7 cellular contexts compared by ENCODE assay signal in the genomic region with DNA sequence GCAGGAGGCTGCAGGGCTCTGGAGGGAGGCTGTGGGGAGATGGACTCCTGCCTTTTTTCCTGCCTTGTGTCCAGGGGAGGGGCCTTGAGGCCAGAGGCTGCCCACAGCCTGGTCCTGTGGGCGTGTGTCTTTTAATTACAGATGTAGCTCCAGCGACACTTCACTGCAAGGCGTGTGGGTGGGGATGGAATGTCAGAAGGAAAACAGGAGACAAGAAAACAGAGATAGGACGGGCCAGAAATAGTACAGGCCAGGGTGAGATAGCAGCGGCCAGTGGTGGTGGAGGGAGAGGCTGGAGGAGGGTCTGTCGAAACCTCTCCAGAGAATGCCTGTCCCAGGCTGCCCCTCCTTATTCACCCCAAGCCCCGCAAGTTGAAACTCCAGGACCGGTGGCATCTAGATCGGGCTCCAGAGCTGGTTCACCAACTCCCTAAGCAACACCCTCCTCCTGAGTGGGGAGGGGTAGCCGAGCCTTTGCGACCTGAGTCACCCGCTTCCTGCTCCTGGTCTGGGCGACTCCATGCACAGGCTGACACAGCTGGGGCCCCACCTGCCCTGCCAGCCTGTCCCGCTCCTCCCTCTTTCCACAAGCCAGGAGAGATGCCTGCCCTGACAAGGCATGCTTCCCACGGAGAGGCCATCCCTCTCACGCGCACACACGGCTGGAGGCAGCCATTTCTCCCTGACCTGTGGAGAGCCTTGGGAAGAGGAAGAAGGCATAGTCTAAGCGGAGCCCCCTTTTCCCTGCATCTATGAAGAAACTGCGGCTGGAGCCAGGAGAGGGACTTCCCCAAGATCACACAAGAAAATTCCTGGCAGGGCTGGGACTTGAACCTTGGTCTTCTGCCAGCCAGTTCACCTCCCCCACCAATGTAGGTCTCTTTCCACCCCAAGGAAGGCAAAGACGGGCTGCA. TPM values are rescaled to one million over a fixed set of nuclear protein-coding genes. Genes with fewer than 3 reads are reported as not detected.
DNase-seq lines count a peak whose midpoint lies in the region; ATAC-seq and TF ChIP-seq lines count a peak whose summit lies in the region.

No MANE protein-coding gene starts in this region.

- 0 out of 2 replicates have a peak overlapping the region, but pooled peaks have one; percentile 0 for H3K9ac ChIP-seq in IMR-90 (ENCODE audit: low read depth, low read length)

- H3K27me3 ChIP-seq in IMR-90 (ENCODE audit: control insufficient read depth, insufficient read depth, low read length) (0 out of 2 replicates have a peak, but pooled peaks cover 2% of the 10 kb centered on the region), tibial artery (no peaks in the 10 kb centered on the region)

- intact Hi-C loops in IMR-90 (cut with micrococcal nuclease) (no loop called here), tibial artery (cut with DNase I; ENCODE audit: low total_unique reads) (no loop called here)

- peak overlapping the region; percentile 81 for H2BK20ac ChIP-seq in IMR-90 (ENCODE audit: low read depth, low read length)

- H3K27ac Mint-ChIP-seq in T-helper 17 cell, result no peak overlapping the region

- H3K27me3 Mint-ChIP-seq in T-helper 17 cell, result no peaks in the 10 kb centered on the region

- no TSS peak for BruUV-seq in IMR-90 (replicated peaks; lab: Mats Ljungman, UMichigan)

- no peaks in the 10 kb centered on the region for H3K36me3 Mint-ChIP-seq in T-helper 17 cell (ENCODE audit: low read depth)

- POLR2A ChIA-PET in IMR-90 (lab: Charles Lee; ENCODE audit: unreplicated experiment), result no interaction called here

- 5% methylated on average over 3 of the region's 21 CpGs; no CpG with 5 or more reads in 1 of the 2 experiments for WGBS in IMR-90 (ENCODE audit: extremely low coverage in 2 of 2, insufficient read length in 1 of 2), 2 experiments

- H3K4me3 ChIP-seq in IMR-90 (ENCODE audit: insufficient read depth, low read depth, low read length) (no peak overlapping the region), tibial artery (no peak overlapping the region)

- in situ Hi-C loops in IMR-90 (cut with MboI; ENCODE audit: low sequenced_read_pairs), result no loop called here

- H2AK5ac ChIP-seq in IMR-90 (ENCODE audit: low read depth, low read length), result peak overlapping the region; percentile 95

- peak overlapping the region; percentile 90 for H2AK9ac ChIP-seq in IMR-90 (replicated peaks; ENCODE audit: low read depth, low read length, poor library complexity)

- H2BK15ac ChIP-seq in IMR-90 (ENCODE audit: low read depth, low read length), result peak overlapping the region; percentile 82

- H3K23ac ChIP-seq in IMR-90 (ENCODE audit: low read depth, low read length), result peak overlapping the region; percentile 48; the same call in 1 of the 2 replicates

- peak overlapping the region; percentile 81 for H2AFZ ChIP-seq in IMR-90 (replicated peaks; ENCODE audit: low read length, poor library complexity)

- peak overlapping the region; percentile 83 for H4K5ac ChIP-seq in IMR-90 (ENCODE audit: low read depth, low read length)

- dilution Hi-C loops in IMR-90 (cut with HindIII; ENCODE audit: low sequenced_read_pairs, unreplicated experiment), result no loop called here

- H3K79me1 ChIP-seq in IMR-90 (ENCODE audit: low read depth in 1 of 2, low read length in 2 of 2), result no peaks in the 10 kb centered on the region

- H4K8ac ChIP-seq in IMR-90 (ENCODE audit: low read depth in 2 of 2, low read length in 2 of 2), result peak overlapping the region; percentile 73 to 78; a peak in 3 of 4 replicates

- H3K36me3 ChIP-seq in IMR-90 (ENCODE audit: control insufficient read depth, insufficient read depth, low read length), result no peaks in the 10 kb centered on the region
- no peaks in the 10 kb centered on the region for H3K36me3 ChIP-seq in tibial artery

- no peak for TF ChIP-seq CTCF in IMR-90 (conservative IDR thresholded peaks at IDR 0.05; ENCODE audit: low read depth, low read length)
- no peak for TF ChIP-seq CTCF in tibial artery (IDR thresholded peaks at IDR 0.05)

- H2BK5ac ChIP-seq in IMR-90 (ENCODE audit: low read depth, low read length, poor library complexity, severe bottlenecking), result peak overlapping the region; percentile 88

- H3K56ac ChIP-seq in IMR-90 (ENCODE audit: extremely low read depth, insufficient read depth, low read length), result no peak overlapping the region

- peak overlapping the region; percentile 82 for H2BK120ac ChIP-seq in IMR-90 (ENCODE audit: low read depth, low read length)

- H3K14ac ChIP-seq in IMR-90 (replicated peaks; ENCODE audit: low read depth, low read length), result peak overlapping the region; percentile 49

- peak overlapping the region; percentile 54 for H4K91ac ChIP-seq in IMR-90 (ENCODE audit: insufficient read depth, low read depth, low read length)

- peak overlapping the region; percentile 90 for H3K27ac ChIP-seq in IMR-90 (ENCODE audit: insufficient read depth, low read length)
- peak overlapping the region; percentile 24 to 32 for H3K27ac ChIP-seq in tibial artery

- peaks cover 13% of the 10 kb centered on the region for H3K9me1 ChIP-seq in IMR-90 (ENCODE audit: insufficient read depth, low read length)

- CTCF ChIA-PET in IMR-90 (lab: Yijun Ruan, JAX), result interaction anchor here (0.6 to 1.3 kb wide), 2 partner anchors 20 to 139 kb away, joined by 4 to 5 read pairs; no protein-coding TSS in a partner anchor

- H3K4ac ChIP-seq in IMR-90 (ENCODE audit: low read depth, low read length), result peak overlapping the region; percentile 81

- peaks cover 7% of the 10 kb centered on the region for H3K4me1 Mint-ChIP-seq in T-helper 17 cell

- no peak for TF ChIP-seq POLR2A in IMR-90 (IDR thresholded peaks at IDR 0.05; ENCODE audit: low read depth, low read length)

- DNase-seq in IMR-90 (peak; percentile 60), amniotic epithelial cell (ENCODE audit: low read depth) (peak; percentile 92), islet precursor cell (peak; percentile 99), tibial artery (no peak), NCI-H1694 (lab: John Stamatoyannopoulos, UW) (no peak), T-helper 17 cell (no peak), nucleus accumbens (lab: John Stamatoyannopoulos, UW) (no peak)

- H3K4me2 ChIP-seq in IMR-90 (ENCODE audit: low read depth, low read length), result peak overlapping the region; percentile 51

- ATAC-seq in IMR-90 (ENCODE audit: low read depth) (peak; percentile 76), T-helper 17 cell (no peak)

- peak overlapping the region; percentile 92 for H3K18ac ChIP-seq in IMR-90 (ENCODE audit: low read depth, low read length)

- H3K4me3 Mint-ChIP-seq in T-helper 17 cell, result no peak overlapping the region

- H3K4me1 ChIP-seq in IMR-90 (ENCODE audit: control insufficient read depth, insufficient read depth, low read length), result peaks cover 26% of the 10 kb centered on the region
- peaks cover 0 to 14% (median 9%) of the 10 kb centered on the region in 4 donors for H3K4me1 ChIP-seq in tibial artery

- no peaks in the 10 kb centered on the region for H3K9me3 ChIP-seq in IMR-90 (ENCODE audit: control insufficient read depth, insufficient read depth, low read length)
- H3K9me3 ChIP-seq in tibial artery, result no peaks in the 10 kb centered on the region
- H3K9me3 ChIP-seq in T-helper 17 cell (ENCODE audit: control insufficient read depth, low read length, poor library complexity, severe bottlenecking), result no peaks in the 10 kb centered on the region

- H4K20me1 ChIP-seq in IMR-90 (ENCODE audit: insufficient read depth, low read length), result no peaks in the 10 kb centered on the region

- TF ChIP-seq RAD21 in IMR-90 (IDR thresholded peaks at IDR 0.05; ENCODE audit: low read length), result no peak

TF ChIP-seq in IMR-90, 13 proteins besides CTCF, POLR2A, EP300 and RAD21 (continues in another document):
- TF ChIP-seq MAFK (IDR thresholded peaks at IDR 0.05; ENCODE audit: low read depth, low read length), result no peak
- TF ChIP-seq CHD1 (IDR thresholded peaks at IDR 0.05; ENCODE audit: low read depth, low read length), result no peak
- TF ChIP-seq RFX5 (IDR thresholded peaks at IDR 0.05; ENCODE audit: low read depth, low read length), result no peak
- 0 out of 2 replicates have a peak, but pooled peaks have one; percentile 2 for TF ChIP-seq FOS (IDR thresholded peaks at IDR 0.05; ENCODE audit: low read depth, low read length)
- TF ChIP-seq MAZ (IDR thresholded peaks at IDR 0.05; ENCODE audit: borderline replicate concordance, low read depth, low read length), result 0 out of 2 replicates have a peak, but pooled peaks have one; percentile 21
- TF ChIP-seq SMC3 (IDR thresholded peaks at IDR 0.05; ENCODE audit: low read depth, low read length), result no peak

RNA-seq across cellular contexts. Expression of a gene that starts 6.6 kb away (rescaled TPM):
- total RNA-seq in IMR-90 (2012; rRNA removed) (12.9 and 14.7 TPM in 2 replicates), T-helper 17 cell (1 to 10 TPM in 1 of 2 donors, under 1 TPM in 1; 0.63 to 1.4 TPM)
- polyA plus RNA-seq in IMR-90 (2012; rRNA removed), result 27.3 and 28.4 TPM in 2 replicates
- 14.0 and 35.6 TPM in 2 replicates for polyA plus RNA-seq in IMR-90 (2012; cell fraction: cytosol; rRNA removed)
- 17.9 and 32.0 TPM in 2 replicates for polyA plus RNA-seq in IMR-90 (2012; cell fraction: nucleus; rRNA removed; ENCODE audit: low replicate concordance)

RNA-seq across cellular contexts. Expression of a gene that starts 18.7 kb away (rescaled TPM):
- 21.5 and 22.2 TPM in 2 replicates for total RNA-seq in IMR-90 (2012; rRNA removed)
- polyA plus RNA-seq in IMR-90 (2012; rRNA removed), result 66.7 and 76.9 TPM in 2 replicates
- polyA plus RNA-seq in IMR-90 (2012; cell fraction: cytosol; rRNA removed), result 97.5 and 103 TPM in 2 replicates
- polyA plus RNA-seq in IMR-90 (2012; cell fraction: nucleus; rRNA removed; ENCODE audit: low replicate concordance), result 24.6 and 46.5 TPM in 2 replicates
- total RNA-seq in T-helper 17 cell, result 1 to 10 TPM; 1.7 to 2.0 TPM

RNA-seq across cellular contexts. Expression of a gene that starts 19.7 kb away (rescaled TPM):
- total RNA-seq in IMR-90 (2012; rRNA removed), result 156 and 170 TPM in 2 replicates
- polyA plus RNA-seq in IMR-90 (2012; rRNA removed), result 984 and 1,083 TPM in 2 replicates
- 808 and 968 TPM in 2 replicates for polyA plus RNA-seq in IMR-90 (2012; cell fraction: cytosol; rRNA removed)
- polyA plus RNA-seq in IMR-90 (2012; cell fraction: nucleus; rRNA removed; ENCODE audit: low replicate concordance), result 1,533 and 3,276 TPM in 2 replicates
- total RNA-seq in T-helper 17 cell, result not detected

RNA-seq across cellular contexts. Expression of a gene that starts 42.9 kb away (rescaled TPM):
- total RNA-seq in IMR-90 (2012; rRNA removed), result 83.0 and 92.7 TPM in 2 replicates
- polyA plus RNA-seq in IMR-90 (2012; rRNA removed), result 58.0 and 59.9 TPM in 2 replicates
- polyA plus RNA-seq in IMR-90 (2012; cell fraction: cytosol; rRNA removed), result 47.4 and 50.6 TPM in 2 replicates
- 45.6 and 79.0 TPM in 2 replicates for polyA plus RNA-seq in IMR-90 (2012; cell fraction: nucleus; rRNA removed; ENCODE audit: low replicate concordance)
- total RNA-seq in T-helper 17 cell, result 10 to 100 TPM; 23.1 to 28.9 TPM

RNA-seq across cellular contexts. Expression of a gene that starts 44.5 kb away (rescaled TPM):
- under 0.01 and 0.18 TPM in 2 replicates for total RNA-seq in IMR-90 (2012; rRNA removed)
- 0.07 TPM in 1 of 2 replicates, not detected in the other for polyA plus RNA-seq in IMR-90 (2012; rRNA removed)
- polyA plus RNA-seq in IMR-90 (2012; cell fraction: cytosol; rRNA removed), result 0.08 TPM in 1 of 2 replicates, not detected in the other
- 0.05 and 0.34 TPM in 2 replicates for polyA plus RNA-seq in IMR-90 (2012; cell fraction: nucleus; rRNA removed; ENCODE audit: low replicate concordance)
- total RNA-seq in T-helper 17 cell, result not detected

Comparison
In these comparisons a context has a peak if more than half of its experiments do, and no peak if none do; other contexts are left out.
1. DNase-seq: peak in IMR-90 (single experiment), amniotic epithelial cell (single experiment) and islet precursor cell (single experiment); none in tibial artery (0 of 2), NCI-H1694 (single experiment), T-helper 17 cell (0 of 3) and nucleus accumbens (0 of 56).
2. RNA of a gene that starts 19.7 kb away (total RNA-seq): 156 to 170 TPM in IMR-90; not detected in T-helper 17 cell; every median in the first group is over 100 times any median in the second.